ENCODE assay signal across 34 cellular contexts in the genomic region with DNA sequence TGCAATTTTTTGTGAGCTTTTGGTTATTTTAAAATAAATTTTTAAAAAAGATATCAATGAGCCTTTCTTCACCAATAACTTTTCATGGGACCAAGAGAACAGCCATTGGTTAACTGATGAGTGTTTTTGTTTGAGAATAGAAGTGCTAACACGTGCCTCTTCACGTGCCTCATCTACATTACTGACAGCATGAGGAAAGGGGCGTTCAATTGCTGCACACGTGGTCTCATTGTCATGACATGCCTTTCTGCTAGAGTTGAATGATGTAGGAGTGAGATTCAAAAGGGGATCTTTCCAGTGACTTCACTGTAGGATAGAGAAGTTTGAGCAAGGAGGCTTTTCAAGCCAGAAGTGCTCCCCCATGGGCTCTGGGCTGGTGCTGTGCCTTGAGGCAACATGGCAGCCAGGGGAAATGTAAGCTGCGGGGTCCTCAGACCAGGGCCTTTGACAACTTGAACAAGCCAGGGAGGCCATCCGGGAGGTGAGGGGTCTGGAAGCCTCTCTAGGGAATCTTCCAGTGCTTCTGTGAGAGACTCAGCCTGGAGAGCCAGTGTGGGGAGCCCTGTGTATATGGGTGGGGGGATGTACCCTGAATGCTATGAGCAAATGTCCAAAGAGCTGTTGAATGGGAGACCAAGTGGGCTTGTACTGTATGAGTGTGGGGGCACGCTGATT. TPM values are rescaled to one million over a fixed set of nuclear protein-coding genes. Genes with fewer than 3 reads are reported as not detected.
"Had no signal": no experiment of that assay in that cellular context is flagged by ENCODE, and none has a peak within 500 bp of the region (broad histone marks: within the 10 kb centered on the region; RNA-seq: fewer than 3 reads in every experiment).

No MANE protein-coding gene starts in this region.

- H3K27ac ChIP-seq: adrenal gland, body of pancreas, cardiac muscle cell, colonic mucosa, esophagus squamous epithelium, skin epidermis, thoracic aorta, uterus had no signal

- H3K4me3 ChIP-seq: adrenal gland, body of pancreas, cardiac muscle cell, colonic mucosa, esophagus squamous epithelium, skin epidermis, thoracic aorta, uterus had no signal

- H3K36me3 ChIP-seq: adrenal gland, cardiac muscle cell, colonic mucosa, esophagus squamous epithelium, thoracic aorta, uterus had no signal

- FAIRE-seq: endothelial cell of umbilical vein, frontal cortex, kidney had no signal

- H3K27ac Mint-ChIP-seq: activated B cell treated with CpG ODN at 0.5 μM for 24 hours; activated naive CD4-positive, alpha-beta T cell treated with anti-CD3 and anti-CD28 coated beads for 36 hours; activated naive CD8-positive, alpha-beta T cell treated with anti-CD3 and anti-CD28 coated beads for 36 hours; activated T-helper 1 cell treated with anti-CD3 and anti-CD28 coated beads, Interleukin-12 subunit alpha, Interleukin-12 subunit beta, Interleukin-2, Interleukin-4 antibody, amounts not matched to agents 30 ng/mL and 10 ng/mL and 1 ng/mL, durations not matched to agents 14 hours and 24 hours and 36 hours; memory B cell; naive thymus-derived CD8-positive, alpha-beta T cell; stimulated activated effector memory CD8-positive, alpha-beta T cell treated with anti-CD3 and anti-CD28 coated beads, Interleukin-12 subunit alpha, Interleukin-12 subunit beta, amount 100 ng/mL, for 72 hours; stimulated activated naive CD8-positive, alpha-beta T cell treated with anti-CD3 and anti-CD28 coated beads, Interleukin-15, Interleukin-2, amounts not matched to agents 100 ng/mL and 50 ng/mL, for 24 hours; T-helper 2 cell treated with Interferon-gamma antibody and Interleukin-4, amounts not matched to agents 5 μg/mL and 100 μg/mL, for 36 hours had no signal

- H3K4me3 Mint-ChIP-seq: activated B cell treated with CpG ODN at 0.5 μM for 24 hours; activated naive CD4-positive, alpha-beta T cell treated with anti-CD3 and anti-CD28 coated beads for 36 hours; activated naive CD8-positive, alpha-beta T cell treated with anti-CD3 and anti-CD28 coated beads for 36 hours; activated T-helper 1 cell treated with anti-CD3 and anti-CD28 coated beads, Interleukin-12 subunit alpha, Interleukin-12 subunit beta, Interleukin-2, Interleukin-4 antibody, amounts not matched to agents 30 ng/mL and 10 ng/mL and 1 ng/mL, durations not matched to agents 14 hours and 24 hours and 36 hours; memory B cell; naive thymus-derived CD8-positive, alpha-beta T cell; stimulated activated effector memory CD8-positive, alpha-beta T cell treated with anti-CD3 and anti-CD28 coated beads, Interleukin-12 subunit alpha, Interleukin-12 subunit beta, amount 100 ng/mL, for 72 hours; stimulated activated naive CD8-positive, alpha-beta T cell treated with anti-CD3 and anti-CD28 coated beads, Interleukin-15, Interleukin-2, amounts not matched to agents 100 ng/mL and 50 ng/mL, for 24 hours; T-helper 2 cell treated with Interferon-gamma antibody and Interleukin-4, amounts not matched to agents 5 μg/mL and 100 μg/mL, for 36 hours had no signal

- H3K4me1 Mint-ChIP-seq: activated naive CD8-positive, alpha-beta T cell treated with anti-CD3 and anti-CD28 coated beads for 36 hours; stimulated activated effector memory CD8-positive, alpha-beta T cell treated with anti-CD3 and anti-CD28 coated beads, Interleukin-12 subunit alpha, Interleukin-12 subunit beta, amount 100 ng/mL, for 72 hours had no signal

- H3K27me3 ChIP-seq: adrenal gland, body of pancreas, cardiac muscle cell, colonic mucosa, esophagus squamous epithelium, uterus had no signal

- H3K36me3 Mint-ChIP-seq: activated naive CD8-positive, alpha-beta T cell treated with anti-CD3 and anti-CD28 coated beads for 36 hours; memory B cell; naive thymus-derived CD8-positive, alpha-beta T cell; stimulated activated effector memory CD8-positive, alpha-beta T cell treated with anti-CD3 and anti-CD28 coated beads, Interleukin-12 subunit alpha, Interleukin-12 subunit beta, amount 100 ng/mL, for 72 hours had no signal

- H3K9me3 ChIP-seq: adrenal gland, body of pancreas, colonic mucosa, esophagus squamous epithelium, thoracic aorta, uterus had no signal

- H3K4me1 ChIP-seq: adrenal gland, body of pancreas, colonic mucosa, esophagus squamous epithelium, uterus had no signal

- DNase-seq: activated B cell treated with CpG ODN at 0.5 μM for 24 hours; activated CD4-positive, alpha-beta T cell treated with anti-CD3 and anti-CD28 coated beads, Interleukin-2, amount 50 U/mL, for 1 hour; activated CD8-positive, alpha-beta memory T cell treated with anti-CD3 and anti-CD28 coated beads, Interleukin-2, amount 50 U/mL, for 4 hours; activated effector memory CD4-positive, alpha-beta T cell treated with anti-CD3 and anti-CD28 coated beads, Interleukin-2, amount 50 U/mL, for 16 hours; activated naive CD4-positive, alpha-beta T cell treated with anti-CD3 and anti-CD28 coated beads for 36 hours; activated naive CD8-positive, alpha-beta T cell treated with anti-CD3 and anti-CD28 coated beads for 36 hours; activated T-cell treated with anti-CD3 and anti-CD28 coated beads, Interleukin-2, amount 50 U/mL, for 1 hour; adrenal gland; body of pancreas; cerebellar nuclear complex; colonic mucosa; effector memory CD4-positive, alpha-beta T cell; esophagus squamous epithelium; kidney; left colon; naive thymus-derived CD8-positive, alpha-beta T cell; stimulated activated CD4-positive, alpha-beta T cell treated with anti-CD3 and anti-CD28 coated beads, Interleukin-4, amount 100 ng/mL, for 24 hours; T-helper 1 cell; trophoblast cell; uterus had no signal

- ATAC-seq: body of pancreas; left colon; naive thymus-derived CD8-positive, alpha-beta T cell; sciatic nerve; stimulated activated effector memory CD8-positive, alpha-beta T cell treated with anti-CD3 and anti-CD28 coated beads, Interleukin-12 subunit alpha, Interleukin-12 subunit beta, amount 100 ng/mL, for 72 hours had no signal

- H3K9me3 Mint-ChIP-seq: activated B cell treated with CpG ODN at 0.5 μM for 24 hours; activated naive CD4-positive, alpha-beta T cell treated with anti-CD3 and anti-CD28 coated beads for 36 hours; activated naive CD8-positive, alpha-beta T cell treated with anti-CD3 and anti-CD28 coated beads for 36 hours; activated T-helper 1 cell treated with anti-CD3 and anti-CD28 coated beads, Interleukin-12 subunit alpha, Interleukin-12 subunit beta, Interleukin-2, Interleukin-4 antibody, amounts not matched to agents 30 ng/mL and 10 ng/mL and 1 ng/mL, durations not matched to agents 14 hours and 24 hours and 36 hours; memory B cell; naive thymus-derived CD8-positive, alpha-beta T cell; stimulated activated effector memory CD8-positive, alpha-beta T cell treated with anti-CD3 and anti-CD28 coated beads, Interleukin-12 subunit alpha, Interleukin-12 subunit beta, amount 100 ng/mL, for 72 hours; stimulated activated naive CD8-positive, alpha-beta T cell treated with anti-CD3 and anti-CD28 coated beads, Interleukin-15, Interleukin-2, amounts not matched to agents 100 ng/mL and 50 ng/mL, for 24 hours; T-helper 2 cell treated with Interferon-gamma antibody and Interleukin-4, amounts not matched to agents 5 μg/mL and 100 μg/mL, for 36 hours had no signal

RNA-seq across cellular contexts. Expression of a gene that starts 51.2 kb away (rescaled TPM):
- total RNA-seq: activated T-helper 1 cell treated with anti-CD3 and anti-CD28 coated beads, Interleukin-12 subunit alpha, Interleukin-12 subunit beta, Interleukin-2, Interleukin-4 antibody, amounts not matched to agents 30 ng/mL and 10 ng/mL and 1 ng/mL, durations not matched to agents 14 hours and 24 hours and 36 hours; endothelial cell of umbilical vein; liver; sciatic nerve; subcutaneous adipose tissue; thoracic aorta had no signal
- polyA plus RNA-seq: aorta; cardiac muscle cell; naive thymus-derived CD8-positive, alpha-beta T cell had no signal
